17 cellular contexts compared by ENCODE assay signal in the genomic region with DNA sequence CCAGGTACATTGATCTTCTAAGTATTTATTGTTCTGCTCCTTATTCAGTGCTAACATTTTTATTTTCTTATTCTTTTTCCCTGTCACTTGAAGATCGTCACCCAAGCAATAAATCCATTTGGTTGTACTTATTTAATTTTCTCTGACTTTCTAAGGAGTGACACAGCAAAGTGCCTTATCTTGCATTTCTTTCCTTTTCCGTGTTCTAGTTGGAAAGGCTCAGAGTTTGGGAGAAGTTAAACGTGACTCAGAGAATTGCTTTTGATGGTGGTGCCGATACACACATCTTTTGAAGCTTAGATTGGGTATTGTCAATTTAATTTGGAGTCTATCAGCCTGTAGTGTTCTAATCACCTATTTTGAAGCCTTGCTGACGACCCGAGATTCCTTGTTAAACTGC.
DNase-seq lines count a peak whose midpoint lies in the region; ATAC-seq, FAIRE-seq and TF ChIP-seq lines count a peak whose summit lies in the region.
"Had no signal": no experiment of that assay in that cellular context is flagged by ENCODE, and none has a peak within 500 bp of the region (broad histone marks: within the 10 kb centered on the region; RNA-seq: fewer than 3 reads in every experiment).

No MANE protein-coding gene starts in this region.

- H3K36me3 ChIP-seq in KOPT-K1 (ENCODE audit: insufficient read depth, low read length) (no peaks in the 10 kb centered on the region), K562 (ENCODE audit: control insufficient read depth, insufficient read depth, low read length) (no peaks in the 10 kb centered on the region), gastroesophageal sphincter (no peaks in the 10 kb centered on the region)
- H3K36me3 ChIP-seq: adrenal gland, cardiac muscle cell had no signal

- intact Hi-C loops in K562 (cut with micrococcal nuclease): no loop called here

- H2AFZ ChIP-seq in K562 (ENCODE audit: low read depth, low read length): no peak overlapping the region

- peak overlapping the region; percentile 96 for H3K27ac Mint-ChIP-seq in activated T-cell treated with anti-CD3 and anti-CD28 coated beads, Interleukin-2, amount 50 U/mL, for 24 hours
- H3K27ac Mint-ChIP-seq in progenitor cell of endocrine pancreas: peak overlapping the region; percentile 19

- POLR2A ChIA-PET in K562 (lab: Yijun Ruan, JAX): no interaction called here

- no peak for TF ChIP-seq CTCF in K562 (IDR thresholded peaks at IDR 0.05 in 2 of 3, conservative IDR thresholded peaks at IDR 0.05 in 1 of 3; ENCODE audit: insufficient read depth in 2 of 3, low read depth in 1 of 3, low read length in 3 of 3)
- no peak for TF ChIP-seq CTCF in progenitor cell of endocrine pancreas (IDR thresholded peaks at IDR 0.05; ENCODE audit: unreplicated experiment)
- no peak for TF ChIP-seq CTCF in gastroesophageal sphincter (IDR thresholded peaks at IDR 0.05)

- H4K20me1 ChIP-seq in K562 (replicated peaks; ENCODE audit: control insufficient read depth, insufficient read depth, low read length): no peaks in the 10 kb centered on the region

- CTCF ChIA-PET in K562 (lab: Yijun Ruan, JAX; ENCODE audit: low intra/inter-chr PET ratio): no interaction called here

- peaks cover 95% of the 10 kb centered on the region for H3K4me1 Mint-ChIP-seq in activated T-cell treated with anti-CD3 and anti-CD28 coated beads, Interleukin-2, amount 50 U/mL, for 24 hours (ENCODE audit: low read depth)
- peaks cover 35% of the 10 kb centered on the region for H3K4me1 Mint-ChIP-seq in progenitor cell of endocrine pancreas (ENCODE audit: low read depth)

- ATAC-seq in K562 (no peak), gastroesophageal sphincter (no peak)
- ATAC-seq: HCT116, left colon had no signal

- peaks cover 4% of the 10 kb centered on the region for H3K36me3 Mint-ChIP-seq in activated T-cell treated with anti-CD3 and anti-CD28 coated beads, Interleukin-2, amount 50 U/mL, for 24 hours (ENCODE audit: low read depth)
- peaks cover 7% of the 10 kb centered on the region for H3K36me3 Mint-ChIP-seq in progenitor cell of endocrine pancreas (ENCODE audit: insufficient read depth)

- no peaks in the 10 kb centered on the region for H3K27me3 Mint-ChIP-seq in activated T-cell treated with anti-CD3 and anti-CD28 coated beads, Interleukin-2, amount 50 U/mL, for 24 hours
- H3K27me3 Mint-ChIP-seq in progenitor cell of endocrine pancreas: no peaks in the 10 kb centered on the region

- peaks cover 3% of the 10 kb centered on the region for H3K9me3 Mint-ChIP-seq in activated T-cell treated with anti-CD3 and anti-CD28 coated beads, Interleukin-2, amount 50 U/mL, for 24 hours
- no peaks in the 10 kb centered on the region for H3K9me3 Mint-ChIP-seq in progenitor cell of endocrine pancreas (ENCODE audit: low read depth)

- H3K79me2 ChIP-seq in K562 (ENCODE audit: control insufficient read depth, insufficient read depth, low read length): no peaks in the 10 kb centered on the region

- no peak for TF ChIP-seq RAD21 in K562 (CRISPR knock-in tag; conservative IDR thresholded peaks at IDR 0.05 in 1 of 2, IDR thresholded peaks at IDR 0.05 in 1 of 2)

- DNase-seq in activated T-cell treated with anti-CD3 and anti-CD28 coated beads, Interleukin-2, amount 50 U/mL, for 24 hours: no peak
- DNase-seq in activated T-cell treated with anti-CD3 and anti-CD28 coated beads for 4 hours (no peak), K562 (ENCODE audit: extremely low read depth in 1 of 4, low spot score in 3 of 4) (no peak), progenitor cell of endocrine pancreas (ENCODE audit: low spot score, unreplicated experiment) (no peak), mesenteric fat pad (ENCODE audit: low spot score) (no peak), globus pallidus (ENCODE audit: low spot score) (no peak)
- DNase-seq: adrenal gland, dorsolateral prefrontal cortex, glutamatergic neuron, left colon, NCI-H1436, NCI-H526 had no signal

- no peaks in the 10 kb centered on the region for H3K9me1 ChIP-seq in K562 (ENCODE audit: control insufficient read depth, insufficient read depth, low read length)

- H3K9me3 ChIP-seq in KOPT-K1 (ENCODE audit: insufficient read depth, low read length, poor library complexity, severe bottlenecking) (no peaks in the 10 kb centered on the region), K562 (replicated peaks; ENCODE audit: control insufficient read depth, insufficient read depth, low read depth, low read length) (no peaks in the 10 kb centered on the region), gastroesophageal sphincter (no peaks in the 10 kb centered on the region)
- H3K9me3 ChIP-seq: adrenal gland had no signal

- H3K4me3 ChIP-seq in K562 (no peak overlapping the region), gastroesophageal sphincter (no peak overlapping the region)
- H3K4me3 ChIP-seq: cardiac muscle cell, dorsolateral prefrontal cortex had no signal

- no peak for FAIRE-seq in K562 (lab: Jason Lieb, UNC)

- peak overlapping the region; percentile 92 for H3K27ac ChIP-seq in KOPT-K1 (ENCODE audit: low read depth, low read length, poor library complexity, severe bottlenecking)
- no peak overlapping the region for H3K27ac ChIP-seq in K562 (ENCODE audit: extremely low read depth, low read depth, low read length)
- no peak overlapping the region for H3K27ac ChIP-seq in gastroesophageal sphincter
- H3K27ac ChIP-seq: cardiac muscle cell, dorsolateral prefrontal cortex, HL-60 had no signal

- 2% methylated on average over 6 of the region's 6 CpGs for whole genome bisulfite sequencing in K562 (ENCODE audit: insufficient coverage, low coverage, missing lambda C conversion rate)
- WGBS in gastroesophageal sphincter (ENCODE audit: low coverage in 1 of 2), 2 donors: 55 to 78% methylated on average over 3 to 6 of the region's 6 CpGs

- peak overlapping the region; percentile 61 for H3K4me3 Mint-ChIP-seq in activated T-cell treated with anti-CD3 and anti-CD28 coated beads, Interleukin-2, amount 50 U/mL, for 24 hours
- H3K4me3 Mint-ChIP-seq in progenitor cell of endocrine pancreas (ENCODE audit: low read depth): no peak overlapping the region

- H3K27me3 ChIP-seq in K562 (ENCODE audit: control insufficient read depth in 2 of 2, insufficient read depth in 2 of 2, low read length in 2 of 2) (peaks cover 39 to 66% of the 10 kb centered on the region in 2 experiments), gastroesophageal sphincter (no peaks in the 10 kb centered on the region)
- H3K27me3 ChIP-seq: adrenal gland, cardiac muscle cell, dorsolateral prefrontal cortex had no signal

- TF ChIP-seq POLR2A in K562 (conservative IDR thresholded peaks at IDR 0.05) (no peak), gastroesophageal sphincter (IDR thresholded peaks at IDR 0.05) (no peak)

- no TSS peak for BruUV-seq in K562 (replicated peaks; lab: Mats Ljungman, UMichigan)

- in situ Hi-C loops in K562 (cut with MboI): no loop called here

- no peak for TF ChIP-seq EP300 in K562 (IDR thresholded peaks at IDR 0.05; ENCODE audit: low read length)
- TF ChIP-seq EP300 in gastroesophageal sphincter (IDR thresholded peaks at IDR 0.05): no peak

- H3K4me2 ChIP-seq in K562 (ENCODE audit: insufficient read depth, low read length): no peak overlapping the region

- H3K4me1 ChIP-seq in K562 (replicated peaks in 1 of 2; ENCODE audit: control insufficient read depth in 2 of 2, insufficient read depth in 2 of 2, low read length in 2 of 2) (no peaks in the 10 kb centered on the region), gastroesophageal sphincter (peaks cover 0 to 6% (median 0%) of the 10 kb centered on the region in 3 donors)

- H3K9ac ChIP-seq in K562 (ENCODE audit: insufficient read depth in 1 of 2, low read depth in 2 of 2, low read length in 2 of 2): no peak overlapping the region

TF ChIP-seq in K562, 482 proteins besides CTCF, POLR2A, EP300 and RAD21 (continues in another document):
- TF ChIP-seq FOSL1 (tag; conservative IDR thresholded peaks at IDR 0.05) (no peak), ZNF778 (CRISPR knock-in tag; IDR thresholded peaks at IDR 0.05) (no peak), SRSF1 (IDR thresholded peaks at IDR 0.05; ENCODE audit: low read depth, low read length) (no peak), C11orf30 (IDR thresholded peaks at IDR 0.05; ENCODE audit: low read depth) (peak; percentile 42; the same call in 1 of the 2 replicates), HOMEZ (CRISPR knock-in tag; IDR thresholded peaks at IDR 0.05) (no peak), MAFG (tag; conservative IDR thresholded peaks at IDR 0.05) (peak; percentile 54), CBX8 (IDR thresholded peaks at IDR 0.05; ENCODE audit: borderline replicate concordance, extremely low read depth, low read depth, low read length, poor library complexity, severe bottlenecking) (peak; percentile 35), EHMT2 (IDR thresholded peaks at IDR 0.05) (no peak), NFE2 (IDR thresholded peaks at IDR 0.05; ENCODE audit: low read depth) (peak; percentile 61; the same call in 1 of the 2 replicates)
- TF ChIP-seq, protein P1, sequence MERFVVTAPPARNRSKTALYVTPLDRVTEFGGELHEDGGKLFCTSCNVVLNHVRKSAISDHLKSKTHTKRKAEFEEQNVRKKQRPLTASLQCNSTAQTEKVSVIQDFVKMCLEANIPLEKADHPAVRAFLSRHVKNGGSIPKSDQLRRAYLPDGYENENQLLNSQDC (CRISPR knock-in tag; IDR thresholded peaks at IDR 0.05): no peak
